In genomic region chr7:47715631-47716068, GRCh38 we compare ENCODE assay signal across 15 cellular contexts.
A peak's percentile ranks its signal among the peaks of the same experiment; 100 is the strongest.
DNase-seq lines count a peak whose midpoint lies in the region; ATAC-seq, FAIRE-seq and TF ChIP-seq lines count a peak whose summit lies in the region.
"Had no signal": no experiment of that assay in that cellular context is flagged by ENCODE, and none has a peak within 500 bp of the region (broad histone marks: within the 10 kb centered on the region; RNA-seq: fewer than 3 reads in every experiment).

No MANE protein-coding gene starts in this region.

- H3K4me2 ChIP-seq in GM12878 (ENCODE audit: control insufficient read depth, insufficient read depth) = no peak overlapping the region
- H3K4me2 ChIP-seq: hepatocyte had no signal

- WGBS in GM12878 (ENCODE audit: insufficient coverage, insufficient replicate concordance, low lambda C conversion rate, missing lambda C conversion rate) = 85% methylated on average over 5 of the region's 5 CpGs

- POLR2A ChIA-PET in GM12878 (lab: Charles Lee) = no interaction called here

- no peak overlapping the region for H3K27ac ChIP-seq in GM12878 (ENCODE audit: control insufficient read depth, insufficient read depth)
- H3K27ac ChIP-seq: hepatocyte, vagina, VCaP had no signal

- DNase-seq in GM12878 (ENCODE audit: low read depth, low spot score) (no peak), RCC 7860 (ENCODE audit: low spot score) (no peak), 8988T (no peak), GF-D8 (lab: John Stamatoyannopoulos, UW) (no peak), H54 (ENCODE audit: insufficient read length, low spot score) (no peak)
- DNase-seq: activated CD8-positive, alpha-beta memory T cell treated with anti-CD3 and anti-CD28 coated beads, Interleukin-2, amount 10 ng/mL, durations not matched to agents 7 days and 5 days; activated naive CD4-positive, alpha-beta T cell treated with Interleukin-2 at 50 U/mL for 16 hours; kidney glomerular epithelial cell; NCI-H1417 had no signal

- H3K9me3 ChIP-seq in GM12878 (replicated peaks; ENCODE audit: control insufficient read depth, insufficient read depth, low read length) = no peaks in the 10 kb centered on the region
- H3K9me3 ChIP-seq: vagina had no signal

- H3K27me3 ChIP-seq in GM12878 (replicated peaks in 1 of 2; ENCODE audit: control insufficient read depth in 2 of 2, insufficient read depth in 2 of 2, low read length in 1 of 2) = no peaks in the 10 kb centered on the region
- H3K27me3 ChIP-seq: hepatocyte, vagina had no signal

- ATAC-seq in GM18505 (IDR thresholded peaks at IDR 0.05; ENCODE audit: unreplicated experiment) (peak; percentile 10), GM21528 (IDR thresholded peaks at IDR 0.05; ENCODE audit: low FRiP score, unreplicated experiment) (peak; percentile 33), HG03045 (IDR thresholded peaks at IDR 0.05; ENCODE audit: unreplicated experiment) (peak; percentile 23), GM12878 (no peak)
- ATAC-seq: activated CD8-positive, alpha-beta memory T cell treated with anti-CD3 and anti-CD28 coated beads, Interleukin-2, amount 10 ng/mL, durations not matched to agents 7 days and 5 days had no signal

- TF ChIP-seq POLR2A in GM18505 (IDR thresholded peaks at IDR 0.05; ENCODE audit: borderline replicate concordance, extremely low read depth, insufficient read depth, insufficient read length) (no peak), GM12878 (IDR thresholded peaks at IDR 0.05; ENCODE audit: low read depth, low read length) (no peak), H54 (IDR thresholded peaks at IDR 0.05; ENCODE audit: low read depth, low read length) (no peak)

- SMC1A ChIA-PET in GM12878 (lab: Charles Lee; ENCODE audit: uncharacterized antibody, unreplicated experiment) = no interaction called here

- no peak overlapping the region for H2AFZ ChIP-seq in GM12878 (ENCODE audit: control insufficient read depth, low read depth, low read length)
- H2AFZ ChIP-seq: hepatocyte had no signal

- H3K9ac ChIP-seq in GM12878 (ENCODE audit: control insufficient read depth, insufficient read depth, low read length) = no peak overlapping the region

- in situ Hi-C loops in GM12878 (cut with MboI) = no loop called here

- CTCF ChIA-PET in GM12878 (lab: Yijun Ruan, JAX) = no interaction called here

- no peak for TF ChIP-seq CTCF in GM12878 (IDR thresholded peaks at IDR 0.05 in 2 of 3, conservative IDR thresholded peaks at IDR 0.05 in 1 of 3; ENCODE audit: control insufficient read depth in 2 of 3, extremely low read depth in 1 of 3, insufficient read depth in 1 of 3, low read depth in 3 of 3, low read length in 3 of 3)

- no peaks in the 10 kb centered on the region for H4K20me1 ChIP-seq in GM12878 (ENCODE audit: control insufficient read depth, insufficient read depth)

- FAIRE-seq in GM12878 (lab: Jason Lieb, UNC) = no peak
- FAIRE-seq in RCC 7860 (lab: Jason Lieb, UNC) = no peak
- no peak for FAIRE-seq in H54 (lab: Jason Lieb, UNC)

- no peak overlapping the region for H3K4me3 ChIP-seq in GM12878
- H3K4me3 ChIP-seq: hepatocyte, vagina had no signal

- H3K36me3 ChIP-seq in GM12878 (ENCODE audit: control insufficient read depth in 2 of 2, insufficient read depth in 2 of 2, low read length in 1 of 2) = no peaks in the 10 kb centered on the region
- H3K36me3 ChIP-seq: vagina had no signal

- H3K79me2 ChIP-seq in GM12878 (ENCODE audit: control insufficient read depth, insufficient read depth, low read length) = no peaks in the 10 kb centered on the region
- H3K79me2 ChIP-seq: hepatocyte had no signal

- TF ChIP-seq EP300 in GM12878 (IDR thresholded peaks at IDR 0.05; ENCODE audit: borderline replicate concordance in 1 of 2, control insufficient read depth in 1 of 2, low read depth in 2 of 2, low read length in 2 of 2) = no peak

- no peak for TF ChIP-seq RAD21 in GM12878 (IDR thresholded peaks at IDR 0.05; ENCODE audit: insufficient read depth, low read depth, low read length)

- peaks cover 17% of the 10 kb centered on the region for H3K4me1 ChIP-seq in GM12878 (ENCODE audit: control insufficient read depth, insufficient read depth, low read length)
- H3K4me1 ChIP-seq: vagina had no signal

- RAD21 ChIA-PET in GM12878 (lab: Charles Lee; ENCODE audit: unreplicated experiment) = no interaction called here

- BruUV-seq in GM12878 (replicated peaks; lab: Mats Ljungman, UMichigan) = no TSS peak

- intact Hi-C loops in GM12878 (cut with micrococcal nuclease; ENCODE audit: unreplicated experiment) = no loop called here

TF ChIP-seq in GM12878, 131 proteins besides CTCF, POLR2A, EP300 and RAD21:
- no peak for TF ChIP-seq IRF4 (IDR thresholded peaks at IDR 0.05; ENCODE audit: low read depth, low read length)
- TF ChIP-seq YY1 (IDR thresholded peaks at IDR 0.05; ENCODE audit: low read depth, low read length) = 0 out of 2 replicates have a peak, but pooled peaks have one; percentile 50
